Comparison of ENCODE assay signal across 25 cellular contexts in genomic region chrX:18575744-18576143, GRCh38.
"Had no signal": no experiment of that assay in that cellular context is flagged by ENCODE, and none has a peak within 500 bp of the region (broad histone marks: within the 10 kb centered on the region; RNA-seq: fewer than 3 reads in every experiment).

No MANE protein-coding gene starts in this region.

- H3K4me1 Mint-ChIP-seq: nephron; neural progenitor cell; stimulated activated effector memory CD8-positive, alpha-beta T cell treated with anti-CD3 and anti-CD28 coated beads, Interleukin-12 subunit alpha, Interleukin-12 subunit beta, amount 100 ng/mL, for 72 hours had no signal

- H3K4me1 ChIP-seq: gastrocnemius medialis, left lung, neural progenitor cell, parathyroid adenoma, stomach, thyroid gland had no signal

- H3K27ac ChIP-seq: coronary artery, gastrocnemius medialis, heart left ventricle, hepatocyte, left lung, neural progenitor cell, parathyroid adenoma, stomach, thyroid gland had no signal

- H3K36me3 Mint-ChIP-seq: neural progenitor cell; stimulated activated effector memory CD8-positive, alpha-beta T cell treated with anti-CD3 and anti-CD28 coated beads, Interleukin-12 subunit alpha, Interleukin-12 subunit beta, amount 100 ng/mL, for 72 hours had no signal

- FAIRE-seq: endothelial cell of umbilical vein had no signal

- H3K27ac Mint-ChIP-seq: naive thymus-derived CD4-positive, alpha-beta T cell; nephron; neural progenitor cell; progenitor cell of endocrine pancreas; stimulated activated effector memory CD8-positive, alpha-beta T cell treated with anti-CD3 and anti-CD28 coated beads, Interleukin-12 subunit alpha, Interleukin-12 subunit beta, amount 100 ng/mL, for 72 hours had no signal

- H3K36me3 ChIP-seq: gastrocnemius medialis, left lung, neural progenitor cell, stomach, thyroid gland had no signal

- H3K27me3 ChIP-seq: gastrocnemius medialis, heart left ventricle, hepatocyte, left lung, neural progenitor cell, stomach, thyroid gland had no signal

- DNase-seq: dermis blood vessel endothelial cell; effector memory CD4-positive, alpha-beta T cell; gastrocnemius medialis; heart left ventricle; left cardiac atrium; left lung; mesendoderm; midbrain; naive thymus-derived CD4-positive, alpha-beta T cell; stimulated activated CD4-positive, alpha-beta T cell treated with anti-CD3 and anti-CD28 coated beads, Interleukin-12 subunit alpha, Interleukin-12 subunit beta, amount 100 ng/mL, for 4 hours; stimulated activated CD4-positive, alpha-beta T cell treated with anti-CD3 and anti-CD28 coated beads, Interleukin-1b, Interleukin-23, amount 100 ng/mL, for 48 hours; stimulated activated CD4-positive, alpha-beta T cell treated with anti-CD3 and anti-CD28 coated beads, Interleukin-4, amount 100 ng/mL, for 24 hours; stimulated activated naive CD4-positive, alpha-beta T cell treated with Interleukin-2 at 50 U/mL for 16 hours; stomach; thyroid gland; trophoblast cell had no signal

- H3K4me3 ChIP-seq: coronary artery, gastrocnemius medialis, heart left ventricle, hepatocyte, left lung, neural progenitor cell, smooth muscle cell, stomach, thyroid gland had no signal

- H3K9me3 Mint-ChIP-seq: naive thymus-derived CD4-positive, alpha-beta T cell; nephron; stimulated activated effector memory CD8-positive, alpha-beta T cell treated with anti-CD3 and anti-CD28 coated beads, Interleukin-12 subunit alpha, Interleukin-12 subunit beta, amount 100 ng/mL, for 72 hours had no signal

- H3K4me3 Mint-ChIP-seq: naive thymus-derived CD4-positive, alpha-beta T cell; nephron; neural progenitor cell; stimulated activated effector memory CD8-positive, alpha-beta T cell treated with anti-CD3 and anti-CD28 coated beads, Interleukin-12 subunit alpha, Interleukin-12 subunit beta, amount 100 ng/mL, for 72 hours had no signal

- H3K9me3 ChIP-seq: gastrocnemius medialis, heart left ventricle, left lung, stomach, thyroid gland had no signal

- H3K27me3 Mint-ChIP-seq: naive thymus-derived CD4-positive, alpha-beta T cell; progenitor cell of endocrine pancreas had no signal
